ENCODE assay signal across 10 cellular contexts in genomic region chr22:39522091-39522490, GRCh38. TPM values are rescaled to one million over a fixed set of nuclear protein-coding genes. Genes with fewer than 3 reads are reported as not detected.
DNase-seq lines count a peak whose midpoint lies in the region; ATAC-seq and TF ChIP-seq lines count a peak whose summit lies in the region.
"Not testable (repeated sequence)": the region's sequence is repeated elsewhere in the genome, so short reads cannot be mapped to it uniquely, and the experiment has no call there.
"Had no signal": no experiment of that assay in that cellular context is flagged by ENCODE, and none has a peak within 500 bp of the region (broad histone marks: within the 10 kb centered on the region; RNA-seq: fewer than 3 reads in every experiment).

No MANE protein-coding gene starts in this region.

- H3K4me3 Mint-ChIP-seq in activated T-cell treated with anti-CD3 and anti-CD28 coated beads, Interleukin-2, amount 50 U/mL, for 4 hours = peak overlapping the region; percentile 96

- H3K4me3 ChIP-seq in GM12875 (ENCODE audit: low read depth, low read length) (peak overlapping the region; percentile 93), OCI-LY7 (ENCODE audit: low read depth, low read length, poor library complexity, severe bottlenecking) (peak overlapping the region; percentile 85), choroid plexus epithelial cell (ENCODE audit: low read depth, low read length) (peak overlapping the region; percentile 96), cardiac muscle cell (peak overlapping the region; percentile 80), muscle layer of colon (ENCODE audit: low read depth in 1 of 2, low read length in 2 of 2) (peak overlapping the region; percentile 96 to 98), skeletal muscle satellite cell (ENCODE audit: low read length) (peak overlapping the region; percentile 89)

- peaks cover 64% of the 10 kb centered on the region for H3K4me1 ChIP-seq in OCI-LY7 (ENCODE audit: insufficient read depth, low read length, poor library complexity, severe bottlenecking)
- peaks cover 26% of the 10 kb centered on the region for H3K4me1 ChIP-seq in cardiac muscle cell (ENCODE audit: low read depth)
- peaks cover 57% of the 10 kb centered on the region for H3K4me1 ChIP-seq in muscle layer of colon (ENCODE audit: insufficient read depth, low read length)
- H3K4me1 ChIP-seq in skeletal muscle satellite cell (ENCODE audit: control insufficient read depth, insufficient read depth, low read length) = peaks cover 23% of the 10 kb centered on the region

- H3K27ac ChIP-seq in OCI-LY7 (ENCODE audit: low read depth, low read length, poor library complexity, severe bottlenecking) (peak overlapping the region; percentile 89), cardiac muscle cell (peak overlapping the region; percentile 99), muscle layer of colon (ENCODE audit: low read depth, low read length) (peak overlapping the region; percentile 100)

- POLR2A ChIA-PET in OCI-LY7 (lab: Charles Lee) = not testable (repeated sequence)

- H3K9ac ChIP-seq in muscle layer of colon (ENCODE audit: low read length) (peak overlapping the region; percentile 57), skeletal muscle satellite cell (ENCODE audit: low read depth, low read length) (peak overlapping the region; percentile 100)

- H3K9me2 ChIP-seq in OCI-LY7 (ENCODE audit: insufficient read depth, low read length) = not testable (repeated sequence)

- ATAC-seq in activated T-cell treated with anti-CD3 and anti-CD28 coated beads, Interleukin-2, amount 50 U/mL, for 4 hours = not testable (repeated sequence)

- intact Hi-C loops in OCI-LY7 (cut with micrococcal nuclease; ENCODE audit: unreplicated experiment) = not testable (repeated sequence)

- H3K36me3 Mint-ChIP-seq in activated T-cell treated with anti-CD3 and anti-CD28 coated beads, Interleukin-2, amount 50 U/mL, for 4 hours (ENCODE audit: insufficient read depth) = peaks cover 40% of the 10 kb centered on the region

- TF ChIP-seq CTCF in GM12875 (IDR thresholded peaks at IDR 0.05; ENCODE audit: borderline replicate concordance, insufficient read depth, low read depth, low read length); OCI-LY7 (conservative IDR thresholded peaks at IDR 0.05; ENCODE audit: low read length); choroid plexus epithelial cell (conservative IDR thresholded peaks at IDR 0.05; ENCODE audit: low read depth, low read length); cardiac muscle cell (IDR thresholded peaks at IDR 0.05; ENCODE audit: low read depth, low read length): not testable (repeated sequence)

- DNase-seq in OCI-LY7 (ENCODE audit: low spot score); activated T-cell treated with anti-CD3 and anti-CD28 coated beads, Interleukin-2, amount 50 U/mL, for 4 hours; choroid plexus epithelial cell (ENCODE audit: low read depth); cardiac muscle cell (ENCODE audit: low read depth in 1 of 2, low spot score in 1 of 2): not testable (repeated sequence)

- not testable (repeated sequence) for H3K27me3 Mint-ChIP-seq in activated T-cell treated with anti-CD3 and anti-CD28 coated beads, Interleukin-2, amount 50 U/mL, for 4 hours (ENCODE audit: low read depth)

- peaks cover 54% of the 10 kb centered on the region for H3K4me1 Mint-ChIP-seq in activated T-cell treated with anti-CD3 and anti-CD28 coated beads, Interleukin-2, amount 50 U/mL, for 4 hours (ENCODE audit: low read depth)

- CTCF ChIA-PET in OCI-LY7 (lab: Charles Lee; ENCODE audit: unreplicated experiment) = not testable (repeated sequence)

- H2AFZ ChIP-seq in OCI-LY7 (ENCODE audit: low read length) = not testable (repeated sequence)

- peaks cover 25% of the 10 kb centered on the region for H4K20me1 ChIP-seq in OCI-LY7 (ENCODE audit: insufficient read depth, low read length)

- peaks cover 75% of the 10 kb centered on the region for H3K36me3 ChIP-seq in OCI-LY7 (ENCODE audit: insufficient read depth, low read length)
- H3K36me3 ChIP-seq in cardiac muscle cell = peaks cover 28% of the 10 kb centered on the region
- H3K36me3 ChIP-seq in muscle layer of colon (ENCODE audit: insufficient read depth, low read length) = peaks cover 38% of the 10 kb centered on the region
- H3K36me3 ChIP-seq in skeletal muscle satellite cell (ENCODE audit: insufficient read depth, low read length) = peaks cover 45% of the 10 kb centered on the region

- peak overlapping the region; percentile 81 for H3K4me2 ChIP-seq in OCI-LY7 (ENCODE audit: low read length)
- H3K4me2 ChIP-seq in skeletal muscle satellite cell (ENCODE audit: low read length) = peak overlapping the region; percentile 95

- TSS peak; percentile 85 for BruUV-seq in OCI-LY7 (replicated peaks; lab: Mats Ljungman, UMichigan)

- not testable (repeated sequence) for H3K9me3 Mint-ChIP-seq in activated T-cell treated with anti-CD3 and anti-CD28 coated beads, Interleukin-2, amount 50 U/mL, for 4 hours

- peaks cover 64% of the 10 kb centered on the region for H3K79me2 ChIP-seq in OCI-LY7 (ENCODE audit: insufficient read depth, low read depth, low read length)

- not testable (repeated sequence) for H3K9me3 ChIP-seq in OCI-LY7 (ENCODE audit: low read length); cardiac muscle cell (ENCODE audit: low read depth); muscle layer of colon (ENCODE audit: low read length); skeletal muscle satellite cell (replicated peaks; ENCODE audit: low read length)

- H3K27me3 ChIP-seq in cardiac muscle cell; muscle layer of colon (ENCODE audit: control insufficient read depth in 1 of 2, insufficient read depth in 2 of 2, low read length in 2 of 2); skeletal muscle satellite cell (ENCODE audit: control insufficient read depth, insufficient read depth, low read length): not testable (repeated sequence)

RNA-seq across cellular contexts. Expression of gene ATF4, which starts 1.7 kb away (rescaled TPM):
- total RNA-seq in OCI-LY7 (2014; rRNA removed; shearing (Covaris generic)) = 716 and 720 TPM in 2 replicates
- total RNA-seq in OCI-LY7 (2022) (732 and 779 TPM in 2 replicates), cardiac muscle cell (283 and 375 TPM in 2 replicates)
- total RNA-seq in activated T-cell treated with anti-CD3 and anti-CD28 coated beads, Interleukin-2, amount 50 U/mL, for 4 hours = 100 to 1,000 TPM; 611 to 673 (median 650) TPM
- polyA plus RNA-seq in cardiac muscle cell = 194 and 203 TPM in 2 replicates
- total RNA-seq in skeletal muscle satellite cell (2012; rRNA removed) = 164 and 266 TPM in 2 replicates

RNA-seq across cellular contexts. Expression of gene RPS19BP1, which starts 10.5 kb away (rescaled TPM):
- 148 and 185 TPM in 2 replicates for total RNA-seq in OCI-LY7 (2014; rRNA removed; shearing (Covaris generic))
- 78.6 and 88.1 TPM in 2 replicates for total RNA-seq in OCI-LY7 (2022)
- total RNA-seq in activated T-cell treated with anti-CD3 and anti-CD28 coated beads, Interleukin-2, amount 50 U/mL, for 4 hours = 100 to 1,000 TPM; 198 to 208 (median 201) TPM
- 144 and 169 TPM in 2 replicates for total RNA-seq in cardiac muscle cell
- polyA plus RNA-seq in cardiac muscle cell = 112 and 150 TPM in 2 replicates
- 45.2 and 62.4 TPM in 2 replicates for total RNA-seq in skeletal muscle satellite cell (2012; rRNA removed)

RNA-seq across cellular contexts. Expression of gene MIEF1, which starts 20.0 kb away (rescaled TPM):
- total RNA-seq in OCI-LY7 (2014; rRNA removed; shearing (Covaris generic)) = 32.5 and 34.1 TPM in 2 replicates
- total RNA-seq in OCI-LY7 (2022) (51.9 and 55.0 TPM in 2 replicates), cardiac muscle cell (27.2 and 31.2 TPM in 2 replicates)
- 10 to 100 TPM; 69.9 to 76.6 (median 70.7) TPM for total RNA-seq in activated T-cell treated with anti-CD3 and anti-CD28 coated beads, Interleukin-2, amount 50 U/mL, for 4 hours
- 29.1 and 33.7 TPM in 2 replicates for polyA plus RNA-seq in cardiac muscle cell
- 33.6 and 33.7 TPM in 2 replicates for total RNA-seq in skeletal muscle satellite cell (2012; rRNA removed)

RNA-seq across cellular contexts. Expression of gene CACNA1I, which starts 48.5 kb away (rescaled TPM):
- total RNA-seq in OCI-LY7 (2014; rRNA removed; shearing (Covaris generic)) = 0.03 TPM in 2 replicates
- 0.17 TPM in 1 of 2 replicates, not detected in the other for total RNA-seq in OCI-LY7 (2022)
- total RNA-seq in activated T-cell treated with anti-CD3 and anti-CD28 coated beads, Interleukin-2, amount 50 U/mL, for 4 hours = under 1 TPM; 0.05 to 0.14 (median 0.08) TPM
- 0.14 and 0.24 TPM in 2 replicates for total RNA-seq in cardiac muscle cell
- polyA plus RNA-seq in cardiac muscle cell = 0.04 and 0.47 TPM in 2 replicates
- not detected in 2 replicates for total RNA-seq in skeletal muscle satellite cell (2012; rRNA removed)
- total RNA-seq: Daoy, LHCN-M2, myocyte had no signal
